In genomic region chr18:2420367-2420766, GRCh38 we compare ENCODE assay signal across 6 cellular contexts.
"Had no signal": no experiment of that assay in that cellular context is flagged by ENCODE, and none has a peak within 500 bp of the region (broad histone marks: within the 10 kb centered on the region; RNA-seq: fewer than 3 reads in every experiment).

No MANE protein-coding gene starts in this region.

- H3K36me3 ChIP-seq: HAP-1 had no signal

- H3K9ac ChIP-seq: GM23248 had no signal

- DNase-seq: GM23248, H7, HFFc6, KG1 had no signal

- H3K27ac ChIP-seq: GM23248, HL-60 had no signal

- H3K9me3 ChIP-seq: HAP-1 had no signal

- H3K4me1 ChIP-seq: HAP-1 had no signal

- H3K4me3 ChIP-seq: GM23248, HAP-1 had no signal

- H2AFZ ChIP-seq: GM23248 had no signal
